Comparison of ENCODE assay signal across 15 cellular contexts in genomic region chr13:44212633-44213387, GRCh38.
DNase-seq lines count a peak whose midpoint lies in the region; ATAC-seq and TF ChIP-seq lines count a peak whose summit lies in the region.
"Had no signal": no experiment of that assay in that cellular context is flagged by ENCODE, and none has a peak within 500 bp of the region (broad histone marks: within the 10 kb centered on the region; RNA-seq: fewer than 3 reads in every experiment).

No MANE protein-coding gene starts in this region.

- peak overlapping the region; percentile 86 for H3K27ac Mint-ChIP-seq in chondrocyte (ENCODE audit: unreplicated experiment)
- H3K27ac Mint-ChIP-seq in activated naive CD8-positive, alpha-beta T cell treated with anti-CD3 and anti-CD28 coated beads for 36 hours: no peak overlapping the region
- no peak overlapping the region for H3K27ac Mint-ChIP-seq in activated T-helper 17 cell treated with anti-CD3 and anti-CD28 coated beads, Interleukin-2, amount 50 U/mL, for 72 hours
- H3K27ac Mint-ChIP-seq: activated B cell treated with CpG ODN at 0.5 μM for 24 hours; activated CD8-positive, alpha-beta memory T cell treated with anti-CD3 and anti-CD28 coated beads, Interleukin-2, amount 10 ng/mL, durations not matched to agents 7 days and 5 days; activated naive CD4-positive, alpha-beta T cell treated with anti-CD3 and anti-CD28 coated beads, Interleukin-2, amount 10 ng/mL, durations not matched to agents 7 days and 5 days had no signal

- intact Hi-C loops in heart right ventricle (cut with DNase I) (no loop called here), sciatic nerve (cut with DNase I) (no loop called here), thyroid gland (cut with DNase I) (no loop called here)

- TF ChIP-seq POLR2A in thyroid gland (IDR thresholded peaks at IDR 0.05): no peak

- H3K36me3 Mint-ChIP-seq in chondrocyte (ENCODE audit: low read depth): no peaks in the 10 kb centered on the region
- no peaks in the 10 kb centered on the region for H3K36me3 Mint-ChIP-seq in activated naive CD8-positive, alpha-beta T cell treated with anti-CD3 and anti-CD28 coated beads for 36 hours
- H3K36me3 Mint-ChIP-seq in activated T-helper 17 cell treated with anti-CD3 and anti-CD28 coated beads, Interleukin-2, amount 50 U/mL, for 72 hours (ENCODE audit: low read depth): no peaks in the 10 kb centered on the region
- H3K36me3 Mint-ChIP-seq: activated CD8-positive, alpha-beta memory T cell treated with anti-CD3 and anti-CD28 coated beads, Interleukin-2, amount 10 ng/mL, durations not matched to agents 7 days and 5 days; activated naive CD4-positive, alpha-beta T cell treated with anti-CD3 and anti-CD28 coated beads, Interleukin-2, amount 10 ng/mL, durations not matched to agents 7 days and 5 days had no signal

- no peaks in the 10 kb centered on the region for H3K27me3 ChIP-seq in heart right ventricle
- H3K27me3 ChIP-seq in thyroid gland: no peaks in the 10 kb centered on the region
- H3K27me3 ChIP-seq: suprapubic skin had no signal

- peaks cover 20% of the 10 kb centered on the region for H3K4me1 Mint-ChIP-seq in chondrocyte (ENCODE audit: low read depth)
- no peaks in the 10 kb centered on the region for H3K4me1 Mint-ChIP-seq in activated naive CD8-positive, alpha-beta T cell treated with anti-CD3 and anti-CD28 coated beads for 36 hours
- H3K4me1 Mint-ChIP-seq in activated T-helper 17 cell treated with anti-CD3 and anti-CD28 coated beads, Interleukin-2, amount 50 U/mL, for 72 hours: no peaks in the 10 kb centered on the region
- H3K4me1 Mint-ChIP-seq: activated B cell treated with CpG ODN at 0.5 μM for 24 hours; activated CD8-positive, alpha-beta memory T cell treated with anti-CD3 and anti-CD28 coated beads, Interleukin-2, amount 10 ng/mL, durations not matched to agents 7 days and 5 days; activated naive CD4-positive, alpha-beta T cell treated with anti-CD3 and anti-CD28 coated beads, Interleukin-2, amount 10 ng/mL, durations not matched to agents 7 days and 5 days had no signal

- H3K9ac ChIP-seq in ES-I3 (ENCODE audit: low read depth, low read length): peak overlapping the region; percentile 2; the same call in 1 of the 2 replicates

- no peaks in the 10 kb centered on the region for H3K27me3 Mint-ChIP-seq in chondrocyte (ENCODE audit: low read depth)
- no peaks in the 10 kb centered on the region for H3K27me3 Mint-ChIP-seq in activated naive CD8-positive, alpha-beta T cell treated with anti-CD3 and anti-CD28 coated beads for 36 hours
- H3K27me3 Mint-ChIP-seq in activated T-helper 17 cell treated with anti-CD3 and anti-CD28 coated beads, Interleukin-2, amount 50 U/mL, for 72 hours: peaks cover 33% of the 10 kb centered on the region

- DNase-seq in chondrocyte (ENCODE audit: low spot score) (no peak), heart right ventricle (no peak), sciatic nerve (ENCODE audit: low spot score) (no peak), thyroid gland (no peak)
- DNase-seq in activated naive CD8-positive, alpha-beta T cell treated with anti-CD3 and anti-CD28 coated beads for 36 hours: no peak
- DNase-seq: activated B cell treated with CpG ODN at 0.5 μM for 24 hours; activated CD8-positive, alpha-beta memory T cell treated with anti-CD3 and anti-CD28 coated beads, Interleukin-2, amount 10 ng/mL, durations not matched to agents 7 days and 5 days; activated naive CD4-positive, alpha-beta T cell treated with anti-CD3 and anti-CD28 coated beads, Interleukin-2, amount 10 ng/mL, durations not matched to agents 7 days and 5 days; NCI-H1048; NCI-H345 had no signal

- H3K4me1 ChIP-seq in ES-I3 (ENCODE audit: insufficient read depth, low read length): peaks cover 11% of the 10 kb centered on the region; the same call in 1 of the 2 replicates
- peaks cover 0 to 16% (median 0%) of the 10 kb centered on the region in 9 donors for H3K4me1 ChIP-seq in heart right ventricle
- H3K4me1 ChIP-seq in thyroid gland: peaks cover under 1 to 4% of the 10 kb centered on the region in 2 donors

- no peak overlapping the region for H3K4me3 Mint-ChIP-seq in chondrocyte (ENCODE audit: unreplicated experiment)
- H3K4me3 Mint-ChIP-seq in activated naive CD8-positive, alpha-beta T cell treated with anti-CD3 and anti-CD28 coated beads for 36 hours: no peak overlapping the region
- no peak overlapping the region for H3K4me3 Mint-ChIP-seq in activated T-helper 17 cell treated with anti-CD3 and anti-CD28 coated beads, Interleukin-2, amount 50 U/mL, for 72 hours
- H3K4me3 Mint-ChIP-seq: activated B cell treated with CpG ODN at 0.5 μM for 24 hours; activated CD8-positive, alpha-beta memory T cell treated with anti-CD3 and anti-CD28 coated beads, Interleukin-2, amount 10 ng/mL, durations not matched to agents 7 days and 5 days; activated naive CD4-positive, alpha-beta T cell treated with anti-CD3 and anti-CD28 coated beads, Interleukin-2, amount 10 ng/mL, durations not matched to agents 7 days and 5 days had no signal

- H3K36me3 ChIP-seq in ES-I3 (ENCODE audit: insufficient read depth, low read length) (no peaks in the 10 kb centered on the region), heart right ventricle (no peaks in the 10 kb centered on the region), thyroid gland (no peaks in the 10 kb centered on the region)
- H3K36me3 ChIP-seq: suprapubic skin had no signal

- no peak overlapping the region for H3K4me3 ChIP-seq in heart right ventricle
- no peak overlapping the region for H3K4me3 ChIP-seq in thyroid gland (replicated peaks in 1 of 3)
- H3K4me3 ChIP-seq: suprapubic skin had no signal

- H3K9me3 ChIP-seq in ES-I3 (ENCODE audit: control insufficient read depth, insufficient read depth, low read length) (no peaks in the 10 kb centered on the region), heart right ventricle (no peaks in the 10 kb centered on the region), thyroid gland (no peaks in the 10 kb centered on the region)
- H3K9me3 ChIP-seq: suprapubic skin had no signal

- WGBS in heart right ventricle, 2 donors: 47 to 54% methylated on average over 9 of the region's 9 CpGs
- WGBS in thyroid gland, 2 donors: 61 to 69% methylated on average over 9 of the region's 9 CpGs

- TF ChIP-seq CTCF in chondrocyte (IDR thresholded peaks at IDR 0.05): no peak
- TF ChIP-seq CTCF in heart right ventricle (IDR thresholded peaks at IDR 0.05): no peak
- no peak for TF ChIP-seq CTCF in thyroid gland (IDR thresholded peaks at IDR 0.05)

- H3K27ac ChIP-seq in heart right ventricle (no peak overlapping the region), thyroid gland (no peak overlapping the region)
- H3K27ac ChIP-seq: C4-2B, suprapubic skin had no signal

- no peaks in the 10 kb centered on the region for H3K9me3 Mint-ChIP-seq in chondrocyte (ENCODE audit: low read depth)
- no peaks in the 10 kb centered on the region for H3K9me3 Mint-ChIP-seq in activated naive CD8-positive, alpha-beta T cell treated with anti-CD3 and anti-CD28 coated beads for 36 hours
- no peaks in the 10 kb centered on the region for H3K9me3 Mint-ChIP-seq in activated T-helper 17 cell treated with anti-CD3 and anti-CD28 coated beads, Interleukin-2, amount 50 U/mL, for 72 hours
- H3K9me3 Mint-ChIP-seq: activated B cell treated with CpG ODN at 0.5 μM for 24 hours; activated naive CD4-positive, alpha-beta T cell treated with anti-CD3 and anti-CD28 coated beads, Interleukin-2, amount 10 ng/mL, durations not matched to agents 7 days and 5 days had no signal

- ATAC-seq in heart right ventricle: peak; percentile 37 to 81 (median 56)
- ATAC-seq in sciatic nerve: peak; percentile 31
- ATAC-seq in GM18517 (IDR thresholded peaks at IDR 0.05; ENCODE audit: unreplicated experiment): no peak
- ATAC-seq in activated T-helper 17 cell treated with anti-CD3 and anti-CD28 coated beads, Interleukin-2, amount 50 U/mL, for 72 hours (replicated peaks): no peak
- ATAC-seq: activated CD8-positive, alpha-beta memory T cell treated with anti-CD3 and anti-CD28 coated beads, Interleukin-2, amount 10 ng/mL, durations not matched to agents 7 days and 5 days had no signal

Comparison
In these comparisons a context has a peak if more than half of its experiments do, and no peak if none do; other contexts are left out.
1. ATAC-seq: peak in heart right ventricle (8 of 8) and sciatic nerve (single experiment); none in GM18517 (single experiment) and activated T-helper 17 cell treated with anti-CD3 and anti-CD28 coated beads, Interleukin-2, amount 50 U/mL, for 72 hours (single experiment).